24 cellular contexts compared by ENCODE assay signal in the genomic region with DNA sequence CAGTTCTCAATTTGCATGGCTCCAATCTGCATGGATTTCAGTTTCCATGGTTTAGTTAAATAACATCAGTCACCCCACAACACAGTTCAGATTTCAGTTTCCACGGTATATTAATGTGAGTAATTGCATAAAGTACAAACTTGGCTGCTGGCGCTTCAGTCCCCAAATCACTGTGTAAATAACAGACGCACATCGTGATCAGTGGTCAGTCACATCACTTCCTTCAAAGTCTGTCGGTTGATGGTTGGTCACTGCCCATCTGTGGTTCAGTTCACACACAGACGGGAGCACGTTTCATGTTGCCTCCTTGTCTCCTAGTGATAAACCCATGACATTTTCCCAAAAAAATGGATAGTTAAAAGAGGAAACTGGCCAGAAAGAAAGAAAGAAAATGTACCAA.
DNase-seq lines count a peak whose midpoint lies in the region; ATAC-seq lines count a peak whose summit lies in the region.
"Had no signal": no experiment of that assay in that cellular context is flagged by ENCODE, and none has a peak within 500 bp of the region (broad histone marks: within the 10 kb centered on the region; RNA-seq: fewer than 3 reads in every experiment).

No MANE protein-coding gene starts in this region.

- ATAC-seq in GM18873 (IDR thresholded peaks at IDR 0.05; ENCODE audit: low FRiP score, unreplicated experiment) (no peak), GM18502 (IDR thresholded peaks at IDR 0.05; ENCODE audit: poor library complexity, unreplicated experiment) (no peak)
- ATAC-seq: activated T-helper 17 cell treated with anti-CD3 and anti-CD28 coated beads, Interleukin-2, amount 50 U/mL, for 72 hours; heart left ventricle; right cardiac atrium; stimulated activated effector memory CD8-positive, alpha-beta T cell treated with anti-CD3 and anti-CD28 coated beads, Interleukin-12 subunit alpha, Interleukin-12 subunit beta, amount 100 ng/mL, for 72 hours had no signal

- DNase-seq in LHCN-M2 (ENCODE audit: low read depth) (peak; percentile 60), NCI-H774 (lab: John Stamatoyannopoulos, UW) (peak; percentile 45), fibroblast of gingiva (ENCODE audit: low read depth) (peak; percentile 29), occipital lobe (lab: John Stamatoyannopoulos, UW) (no peak), DMS153 treated with DMSO at 0.1 percent for 48 hours (lab: John Stamatoyannopoulos, UW; ENCODE audit: unreplicated experiment) (no peak)
- DNase-seq: activated CD4-positive, alpha-beta memory T cell treated with anti-CD3 and anti-CD28 coated beads, Interleukin-2, amount 10 ng/mL, durations not matched to agents 7 days and 5 days; activated CD4-positive, alpha-beta T cell treated with anti-CD3 and anti-CD28 coated beads for 1 hour; activated CD8-positive, alpha-beta memory T cell treated with anti-CD3 and anti-CD28 coated beads, Interleukin-2, amount 50 U/mL, for 48 hours; amygdala; colonic mucosa; effector CD8-positive, alpha-beta T cell; GOT3; heart left ventricle; kidney glomerular epithelial cell; NCI-H1417 treated with DMSO at 0.1 percent for 48 hours; NCI-H510A; right cardiac atrium; stimulated activated CD4-positive, alpha-beta T cell treated with anti-CD3 and anti-CD28 coated beads, Interleukin-12 subunit alpha, Interleukin-12 subunit beta, amount 100 ng/mL, for 4 hours; stimulated activated CD4-positive, alpha-beta T cell treated with anti-CD3 and anti-CD28 coated beads, Interleukin-4, amount 100 ng/mL, for 1 hour; T-helper 2 cell had no signal

Comparison
In these comparisons a context has a peak if more than half of its experiments do, and no peak if none do; other contexts are left out.
1. DNase-seq: peak in LHCN-M2 (single experiment), NCI-H774 (single experiment) and fibroblast of gingiva (single experiment); none in occipital lobe (single experiment) and DMS153 treated with DMSO at 0.1 percent for 48 hours (single experiment).